In genomic region chr10:114412907-114413386, GRCh38 we compare ENCODE assay signal across 9 cellular contexts. TPM values are rescaled to one million over a fixed set of nuclear protein-coding genes. Genes with fewer than 3 reads are reported as not detected.
DNase-seq lines count a peak whose midpoint lies in the region; ATAC-seq and TF ChIP-seq lines count a peak whose summit lies in the region.
"Had no signal": no experiment of that assay in that cellular context is flagged by ENCODE, and none has a peak within 500 bp of the region (broad histone marks: within the 10 kb centered on the region; RNA-seq: fewer than 3 reads in every experiment).

No MANE protein-coding gene starts in this region.

- H3K4me1 Mint-ChIP-seq in MCF 10A (ENCODE audit: insufficient read depth, unreplicated experiment): peaks cover 19% of the 10 kb centered on the region
- H3K4me1 Mint-ChIP-seq in CD8-positive, alpha-beta T cell (ENCODE audit: low read depth): no peaks in the 10 kb centered on the region
- H3K4me1 Mint-ChIP-seq: T-cell had no signal

- TF ChIP-seq CTCF in MCF 10A (IDR thresholded peaks at IDR 0.05; ENCODE audit: unreplicated experiment) (no peak), suprapubic skin (IDR thresholded peaks at IDR 0.05) (no peak)
- no peak for TF ChIP-seq CTCF in CD8-positive, alpha-beta T cell (IDR thresholded peaks at IDR 0.05)

- POLR2A ChIA-PET in MCF 10A (lab: Yijun Ruan, JAX): interaction anchor here (0.6 to 1.7 kb wide), 5 partner anchors 10 to 409 kb away, joined by 3 to 5 read pairs (median 4); no protein-coding TSS in a partner anchor
- POLR2A ChIA-PET in CD8-positive, alpha-beta T cell (lab: Charles Lee): no interaction called here

- DNase-seq in LHCN-M2 (ENCODE audit: low read depth) (peak; percentile 45), MCF 10A (ENCODE audit: unreplicated experiment) (peak; percentile 47), kidney glomerular epithelial cell (lab: John Stamatoyannopoulos, UW) (peak; percentile 80), suprapubic skin (ENCODE audit: low spot score in 2 of 2) (no peak), COLO829 (ENCODE audit: low spot score) (no peak)
- DNase-seq in CD8-positive, alpha-beta T cell: no peak
- DNase-seq: NCI-H524, T-cell had no signal

- CTCF ChIA-PET in MCF 10A (lab: Yijun Ruan, JAX): interaction anchor here (0.8 to 1.4 kb wide), 4 partner anchors 23 to 109 kb away, joined by 3 to 5 read pairs (median 3); no protein-coding TSS in a partner anchor
- CTCF ChIA-PET in CD8-positive, alpha-beta T cell (lab: Charles Lee): no interaction called here

- no peak for TF ChIP-seq POLR2A in suprapubic skin (IDR thresholded peaks at IDR 0.05)

- TF ChIP-seq EP300 in suprapubic skin (IDR thresholded peaks at IDR 0.05): no peak

- peaks cover 22% of the 10 kb centered on the region for H3K4me1 ChIP-seq in suprapubic skin
- no peaks in the 10 kb centered on the region for H3K4me1 ChIP-seq in CD8-positive, alpha-beta T cell (ENCODE audit: insufficient read depth, low read length)

- no peaks in the 10 kb centered on the region for H3K9me3 ChIP-seq in suprapubic skin
- H3K9me3 ChIP-seq in CD8-positive, alpha-beta T cell (ENCODE audit: low read length): no peaks in the 10 kb centered on the region

- H3K36me3 ChIP-seq in suprapubic skin: no peaks in the 10 kb centered on the region
- no peaks in the 10 kb centered on the region for H3K36me3 ChIP-seq in CD8-positive, alpha-beta T cell (ENCODE audit: insufficient read depth, low read length)

- no TSS peak for BruUV-seq in MCF 10A (replicated peaks; lab: Mats Ljungman, UMichigan)

- no peaks in the 10 kb centered on the region for H3K27me3 Mint-ChIP-seq in MCF 10A (ENCODE audit: insufficient read depth, unreplicated experiment)
- peaks cover 13% of the 10 kb centered on the region for H3K27me3 Mint-ChIP-seq in CD8-positive, alpha-beta T cell (ENCODE audit: low read depth)

- intact Hi-C loops in MCF 10A (cut with micrococcal nuclease): no loop called here
- intact Hi-C loops in CD8-positive, alpha-beta T cell (cut with DNase I, micrococcal nuclease): no loop called here

- no peaks in the 10 kb centered on the region for H3K27me3 ChIP-seq in suprapubic skin
- no peaks in the 10 kb centered on the region for H3K27me3 ChIP-seq in CD8-positive, alpha-beta T cell (ENCODE audit: insufficient read depth, low read length)

- peak overlapping the region; percentile 35 for H3K4me3 Mint-ChIP-seq in MCF 10A (ENCODE audit: unreplicated experiment)
- no peak overlapping the region for H3K4me3 Mint-ChIP-seq in CD8-positive, alpha-beta T cell
- H3K4me3 Mint-ChIP-seq: T-cell had no signal

- H3K36me3 Mint-ChIP-seq in MCF 10A (ENCODE audit: insufficient read depth, unreplicated experiment): no peaks in the 10 kb centered on the region
- H3K36me3 Mint-ChIP-seq in CD8-positive, alpha-beta T cell: no peaks in the 10 kb centered on the region
- H3K36me3 Mint-ChIP-seq: T-cell had no signal

- peak overlapping the region; percentile 24 for H3K27ac ChIP-seq in suprapubic skin
- H3K27ac ChIP-seq in CD8-positive, alpha-beta T cell (ENCODE audit: low read depth, low read length): no peak overlapping the region

- H3K27ac Mint-ChIP-seq in MCF 10A (ENCODE audit: low read depth, unreplicated experiment): no peak overlapping the region
- H3K27ac Mint-ChIP-seq in CD8-positive, alpha-beta T cell: no peak overlapping the region
- H3K27ac Mint-ChIP-seq: T-cell had no signal

- no peak overlapping the region for H3K4me3 ChIP-seq in suprapubic skin
- no peak overlapping the region for H3K4me3 ChIP-seq in CD8-positive, alpha-beta T cell (ENCODE audit: low read depth, low read length)

- 11% methylated on average over 5 of the region's 5 CpGs for WGBS in suprapubic skin

- no peak for ATAC-seq in HG03159 (IDR thresholded peaks at IDR 0.05; ENCODE audit: unreplicated experiment)
- no peak for ATAC-seq in CD8-positive, alpha-beta T cell
- ATAC-seq: T-cell had no signal

- no peaks in the 10 kb centered on the region for H3K9me3 Mint-ChIP-seq in MCF 10A (ENCODE audit: unreplicated experiment)
- H3K9me3 Mint-ChIP-seq in CD8-positive, alpha-beta T cell: no peaks in the 10 kb centered on the region
- H3K9me3 Mint-ChIP-seq: T-cell had no signal

RNA-seq across cellular contexts. Expression of gene AFAP1L2, which starts 8.6 kb away (rescaled TPM):
- total RNA-seq in LHCN-M2 (2014; rRNA removed) (under 0.01 TPM in 1 of 2 replicates, not detected in the other), MCF 10A (2022) (5.8 and 8.5 TPM in 2 replicates), suprapubic skin (10 to 100 TPM; 10.8 to 32.0 (median 15.7) TPM)
- 0.09 TPM for polyA plus RNA-seq in LHCN-M2 (2012)
- total RNA-seq in CD8-positive, alpha-beta T cell: under 1 TPM; 0.39 to 0.49 TPM

Comparison
In these comparisons a context has a peak if more than half of its experiments do, and no peak if none do; other contexts are left out.
1. DNase-seq: peak in LHCN-M2 (single experiment), MCF 10A (single experiment) and kidney glomerular epithelial cell (single experiment); none in suprapubic skin (0 of 2), COLO829 (single experiment) and CD8-positive, alpha-beta T cell (0 of 7).